ENCODE assay signal across 12 cellular contexts in the genomic region with DNA sequence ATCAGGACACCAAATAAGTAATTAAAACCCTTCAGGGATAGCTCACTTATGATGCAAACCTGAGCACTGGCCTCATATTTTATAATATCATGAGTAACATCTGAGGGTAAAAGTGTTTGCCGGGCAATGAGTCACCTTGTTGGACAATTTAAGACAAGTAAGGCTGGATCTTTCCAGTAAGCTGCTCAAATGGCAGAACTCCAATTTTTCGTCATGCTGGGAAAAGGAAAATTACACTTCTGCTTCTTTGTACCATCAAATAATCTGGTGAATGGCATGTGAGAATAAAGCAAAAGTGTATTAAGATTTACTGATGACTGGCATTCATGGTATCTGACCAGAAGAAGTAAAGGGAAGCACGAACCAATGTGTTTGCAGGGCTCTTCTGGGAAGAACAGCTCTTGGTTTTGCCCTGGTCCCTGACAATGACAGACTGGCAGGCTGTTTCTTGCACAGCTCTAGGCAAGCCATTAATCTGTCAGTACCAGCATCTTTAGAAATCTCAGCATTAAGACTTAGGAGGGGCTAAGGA.
A peak's percentile ranks its signal among the peaks of the same experiment; 100 is the strongest.
DNase-seq lines count a peak whose midpoint lies in the region; ATAC-seq and TF ChIP-seq lines count a peak whose summit lies in the region.
"Had no signal": no experiment of that assay in that cellular context is flagged by ENCODE, and none has a peak within 500 bp of the region (broad histone marks: within the 10 kb centered on the region; RNA-seq: fewer than 3 reads in every experiment).

No MANE protein-coding gene starts in this region.

- no peak overlapping the region for H3K4me3 ChIP-seq in suprapubic skin
- H3K4me3 ChIP-seq in endodermal cell (ENCODE audit: low read length), result no peak overlapping the region
- H3K4me3 ChIP-seq: SK-N-MC had no signal

- no peaks in the 10 kb centered on the region for H3K9me3 Mint-ChIP-seq in endodermal cell
- H3K9me3 Mint-ChIP-seq: activated T-cell treated with anti-CD3 and anti-CD28 coated beads, Interleukin-2, amount 50 U/mL, for 24 hours; nephron had no signal

- H3K27ac ChIP-seq in RWPE1 (peak overlapping the region; percentile 24; the same call in 1 of the 2 replicates), suprapubic skin (peak overlapping the region; percentile 13), endodermal cell (ENCODE audit: low read depth, low read length) (no peak overlapping the region)
- H3K27ac ChIP-seq: SK-N-MC had no signal

- no peak overlapping the region for H3K9ac ChIP-seq in endodermal cell (ENCODE audit: extremely low read depth, low read length, poor library complexity, severe bottlenecking)

- TF ChIP-seq POLR2A in suprapubic skin (IDR thresholded peaks at IDR 0.05), result no peak

- no peaks in the 10 kb centered on the region for H3K27me3 Mint-ChIP-seq in endodermal cell (ENCODE audit: insufficient read depth)
- H3K27me3 Mint-ChIP-seq: activated T-cell treated with anti-CD3 and anti-CD28 coated beads, Interleukin-2, amount 50 U/mL, for 24 hours had no signal

- TF ChIP-seq CTCF in RWPE1 (conservative IDR thresholded peaks at IDR 0.05; ENCODE audit: low read depth), result no peak
- TF ChIP-seq CTCF in suprapubic skin (IDR thresholded peaks at IDR 0.05), result no peak
- no peak for TF ChIP-seq CTCF in endodermal cell (conservative IDR thresholded peaks at IDR 0.05)

- H3K27ac Mint-ChIP-seq in endodermal cell, result no peak overlapping the region
- H3K27ac Mint-ChIP-seq: activated T-cell treated with anti-CD3 and anti-CD28 coated beads, Interleukin-2, amount 50 U/mL, for 24 hours had no signal

- H3K36me3 ChIP-seq in suprapubic skin, result no peaks in the 10 kb centered on the region
- no peaks in the 10 kb centered on the region for H3K36me3 ChIP-seq in endodermal cell (ENCODE audit: control insufficient read depth, insufficient read depth, low read length)

- H3K4me3 Mint-ChIP-seq in endodermal cell, result no peak overlapping the region
- H3K4me3 Mint-ChIP-seq: activated T-cell treated with anti-CD3 and anti-CD28 coated beads, Interleukin-2, amount 50 U/mL, for 24 hours; nephron had no signal

- TF ChIP-seq EP300 in suprapubic skin (IDR thresholded peaks at IDR 0.05), result no peak

- peak; percentile 6 for DNase-seq in DMS153 (lab: John Stamatoyannopoulos, UW)
- DNase-seq in DMS153 treated with DMSO at 0.1 percent for 48 hours (lab: John Stamatoyannopoulos, UW; ENCODE audit: unreplicated experiment), result no peak
- DNase-seq in RWPE1 (ENCODE audit: low spot score), result peak; percentile 85
- peak; percentile 40 for DNase-seq in fibroblast of the conjunctiva (ENCODE audit: low read depth)
- DNase-seq in suprapubic skin (ENCODE audit: low spot score in 2 of 2), result no peak
- no peak for DNase-seq in endodermal cell
- DNase-seq in SW 1271 (lab: John Stamatoyannopoulos, UW), result no peak
- DNase-seq: activated T-cell treated with anti-CD3 and anti-CD28 coated beads, Interleukin-2, amount 50 U/mL, for 24 hours; Kasumi-1 had no signal

- H3K9me3 ChIP-seq in suprapubic skin (no peaks in the 10 kb centered on the region), endodermal cell (ENCODE audit: control insufficient read depth, low read length) (no peaks in the 10 kb centered on the region)

- WGBS in suprapubic skin, result 22% methylated on average over 3 of the region's 3 CpGs
- WGBS in endodermal cell (ENCODE audit: insufficient coverage in 1 of 2, insufficient read length in 1 of 2), 2 experiments, result 91 to 100% methylated on average over 3 of the region's 3 CpGs

- H3K36me3 Mint-ChIP-seq in endodermal cell (ENCODE audit: low read depth), result peaks cover 3% of the 10 kb centered on the region

- H3K4me1 Mint-ChIP-seq in endodermal cell, result peaks cover 5% of the 10 kb centered on the region

- POLR2A ChIA-PET in RWPE1 (lab: Yijun Ruan, JAX; ENCODE audit: low non-redundant PET), result no interaction called here

- peaks cover 15% of the 10 kb centered on the region for H3K4me1 ChIP-seq in suprapubic skin
- H3K4me1 ChIP-seq in endodermal cell (ENCODE audit: control insufficient read depth, insufficient read depth, low read length), result no peaks in the 10 kb centered on the region

- no peaks in the 10 kb centered on the region for H3K27me3 ChIP-seq in suprapubic skin
- peaks cover 18% of the 10 kb centered on the region for H3K27me3 ChIP-seq in endodermal cell (ENCODE audit: control insufficient read depth, insufficient read depth, low read length, poor library complexity, severe bottlenecking)

- ATAC-seq in HG02973 (IDR thresholded peaks at IDR 0.05; ENCODE audit: unreplicated experiment), result no peak

- CTCF ChIA-PET in RWPE1 (lab: Yijun Ruan, JAX), result interaction anchor here (0.6 to 1.0 kb wide), 4 partner anchors 43 to 178 kb away, joined by 3 read pairs; no protein-coding TSS in a partner anchor

Comparison
In these comparisons a context has a peak if more than half of its experiments do, and no peak if none do; other contexts are left out.
1. DNase-seq: peak in DMS153 (single experiment), RWPE1 (single experiment) and fibroblast of the conjunctiva (single experiment); none in DMS153 treated with DMSO at 0.1 percent for 48 hours (single experiment), suprapubic skin (0 of 2), endodermal cell (single experiment) and SW 1271 (0 of 2).